21 cellular contexts compared by ENCODE assay signal in genomic region chr2:134325696-134326095, GRCh38.
DNase-seq lines count a peak whose midpoint lies in the region; ATAC-seq and TF ChIP-seq lines count a peak whose summit lies in the region.
"Had no signal": no experiment of that assay in that cellular context is flagged by ENCODE, and none has a peak within 500 bp of the region (broad histone marks: within the 10 kb centered on the region; RNA-seq: fewer than 3 reads in every experiment).

No MANE protein-coding gene starts in this region.

- H3K9ac ChIP-seq in BLaER1 treated with 17β-estradiol and CSF1 and Interleukin-3, amounts not matched to agents 10 nM and 100 nM, result peak overlapping the region in 7 of 11 experiments; percentile 42 to 70 (median 49); a peak in 9 of 22 replicates

- no peak for TF ChIP-seq CTCF in natural killer cell (IDR thresholded peaks at IDR 0.05)

- no peaks in the 10 kb centered on the region for H3K27me3 Mint-ChIP-seq in T-helper 1 cell treated with Interleukin-12 subunit alpha and Interleukin-12 subunit beta and Interleukin-4 antibody, amounts not matched to agents 30 μg/mL and 1 μg/mL, for 36 hours (ENCODE audit: low read depth)
- H3K27me3 Mint-ChIP-seq in activated T-helper 1 cell treated with anti-CD3 and anti-CD28 coated beads, Interleukin-12 subunit alpha, Interleukin-12 subunit beta, Interleukin-2, Interleukin-4 antibody, amounts not matched to agents 30 ng/mL and 10 ng/mL and 1 ng/mL, durations not matched to agents 14 hours and 24 hours and 36 hours (ENCODE audit: insufficient read depth), result no peaks in the 10 kb centered on the region
- no peaks in the 10 kb centered on the region for H3K27me3 Mint-ChIP-seq in natural killer cell (ENCODE audit: low read depth in 2 of 2)
- H3K27me3 Mint-ChIP-seq: naive thymus-derived CD8-positive, alpha-beta T cell had no signal

- peak overlapping the region; percentile 61 to 86 (median 81) for H3K4me2 ChIP-seq in BLaER1 treated with 17β-estradiol and CSF1 and Interleukin-3, amounts not matched to agents 10 nM and 100 nM
- H3K4me2 ChIP-seq: GM23338 had no signal

- peaks cover 24% of the 10 kb centered on the region for H3K36me3 Mint-ChIP-seq in T-helper 1 cell treated with Interleukin-12 subunit alpha and Interleukin-12 subunit beta and Interleukin-4 antibody, amounts not matched to agents 30 μg/mL and 1 μg/mL, for 36 hours (ENCODE audit: low read depth)
- peaks cover 12% of the 10 kb centered on the region for H3K36me3 Mint-ChIP-seq in activated T-helper 1 cell treated with anti-CD3 and anti-CD28 coated beads, Interleukin-12 subunit alpha, Interleukin-12 subunit beta, Interleukin-2, Interleukin-4 antibody, amounts not matched to agents 30 ng/mL and 10 ng/mL and 1 ng/mL, durations not matched to agents 14 hours and 24 hours and 36 hours (ENCODE audit: low read depth)
- H3K36me3 Mint-ChIP-seq in natural killer cell, result no peaks in the 10 kb centered on the region

- H3K9me3 Mint-ChIP-seq in T-helper 1 cell treated with Interleukin-12 subunit alpha and Interleukin-12 subunit beta and Interleukin-4 antibody, amounts not matched to agents 30 μg/mL and 1 μg/mL, for 36 hours, result peaks cover 4% of the 10 kb centered on the region
- H3K9me3 Mint-ChIP-seq in activated T-helper 1 cell treated with anti-CD3 and anti-CD28 coated beads, Interleukin-12 subunit alpha, Interleukin-12 subunit beta, Interleukin-2, Interleukin-4 antibody, amounts not matched to agents 30 ng/mL and 10 ng/mL and 1 ng/mL, durations not matched to agents 14 hours and 24 hours and 36 hours, result no peaks in the 10 kb centered on the region
- H3K9me3 Mint-ChIP-seq in natural killer cell, result no peaks in the 10 kb centered on the region
- H3K9me3 Mint-ChIP-seq: activated naive CD4-positive, alpha-beta T cell treated with anti-CD3 and anti-CD28 coated beads, Interleukin-2, amount 50 U/mL, for 72 hours; naive thymus-derived CD8-positive, alpha-beta T cell had no signal

- peaks cover 6 to 47% (median 40%) of the 10 kb centered on the region in 11 experiments; a peak in 21 of 22 replicates for H3K9me3 ChIP-seq in BLaER1 treated with 17β-estradiol and CSF1 and Interleukin-3, amounts not matched to agents 10 nM and 100 nM (replicated peaks in 1 of 11)
- H3K9me3 ChIP-seq: spleen, tibial artery had no signal

- H3K4me1 Mint-ChIP-seq in T-helper 1 cell treated with Interleukin-12 subunit alpha and Interleukin-12 subunit beta and Interleukin-4 antibody, amounts not matched to agents 30 μg/mL and 1 μg/mL, for 36 hours (ENCODE audit: low read depth), result peaks cover 58% of the 10 kb centered on the region
- peaks cover 58% of the 10 kb centered on the region for H3K4me1 Mint-ChIP-seq in activated T-helper 1 cell treated with anti-CD3 and anti-CD28 coated beads, Interleukin-12 subunit alpha, Interleukin-12 subunit beta, Interleukin-2, Interleukin-4 antibody, amounts not matched to agents 30 ng/mL and 10 ng/mL and 1 ng/mL, durations not matched to agents 14 hours and 24 hours and 36 hours (ENCODE audit: low read depth)
- peaks cover 68 to 70% of the 10 kb centered on the region in 2 donors for H3K4me1 Mint-ChIP-seq in natural killer cell
- H3K4me1 Mint-ChIP-seq: GM23338 had no signal

- peak overlapping the region; percentile 5 for H3K27ac Mint-ChIP-seq in T-helper 1 cell treated with Interleukin-12 subunit alpha and Interleukin-12 subunit beta and Interleukin-4 antibody, amounts not matched to agents 30 μg/mL and 1 μg/mL, for 36 hours
- H3K27ac Mint-ChIP-seq in activated T-helper 1 cell treated with anti-CD3 and anti-CD28 coated beads, Interleukin-12 subunit alpha, Interleukin-12 subunit beta, Interleukin-2, Interleukin-4 antibody, amounts not matched to agents 30 ng/mL and 10 ng/mL and 1 ng/mL, durations not matched to agents 14 hours and 24 hours and 36 hours, result peak overlapping the region; percentile 2
- H3K27ac Mint-ChIP-seq in natural killer cell, result peak overlapping the region; percentile 11 to 57
- H3K27ac Mint-ChIP-seq: activated naive CD4-positive, alpha-beta T cell treated with anti-CD3 and anti-CD28 coated beads, Interleukin-2, amount 50 U/mL, for 72 hours; GM23338; mesothelial cell of epicardium had no signal

- intact Hi-C loops in activated T-helper 1 cell treated with anti-CD3 and anti-CD28 coated beads, Interleukin-12 subunit alpha, Interleukin-12 subunit beta, Interleukin-2, Interleukin-4 antibody, amounts not matched to agents 30 ng/mL and 10 ng/mL and 1 ng/mL, durations not matched to agents 14 hours and 24 hours and 36 hours (cut with micrococcal nuclease), result no loop called here
- intact Hi-C loops in natural killer cell (cut with micrococcal nuclease), result no loop called here

- H3K4me3 ChIP-seq in BLaER1 treated with 17β-estradiol and CSF1 and Interleukin-3, amounts not matched to agents 10 nM and 100 nM, result peak overlapping the region in 1 of 10 experiments; percentile 13; a peak in 2 of 20 replicates
- H3K4me3 ChIP-seq: GM23338, spleen, tibial artery had no signal

- H3K4me3 Mint-ChIP-seq in T-helper 1 cell treated with Interleukin-12 subunit alpha and Interleukin-12 subunit beta and Interleukin-4 antibody, amounts not matched to agents 30 μg/mL and 1 μg/mL, for 36 hours, result peak overlapping the region; percentile 8
- H3K4me3 Mint-ChIP-seq in activated T-helper 1 cell treated with anti-CD3 and anti-CD28 coated beads, Interleukin-12 subunit alpha, Interleukin-12 subunit beta, Interleukin-2, Interleukin-4 antibody, amounts not matched to agents 30 ng/mL and 10 ng/mL and 1 ng/mL, durations not matched to agents 14 hours and 24 hours and 36 hours, result no peak overlapping the region
- peak overlapping the region; percentile 30 for H3K4me3 Mint-ChIP-seq in natural killer cell
- H3K4me3 Mint-ChIP-seq: GM23338, mesothelial cell of epicardium had no signal

- peaks cover 74 to 84% (median 80%) of the 10 kb centered on the region in 10 experiments for H3K4me1 ChIP-seq in BLaER1 treated with 17β-estradiol and CSF1 and Interleukin-3, amounts not matched to agents 10 nM and 100 nM

- H3K27ac ChIP-seq in BLaER1 treated with 17β-estradiol and CSF1 and Interleukin-3, amounts not matched to agents 10 nM and 100 nM, result peak overlapping the region; percentile 69 to 90 (median 81); a peak in 21 of 22 replicates
- H3K27ac ChIP-seq: 22Rv1, tibial artery had no signal

- ATAC-seq in natural killer cell, result no peak
- no peak for ATAC-seq in SK-N-SH treated with all-trans-retinoic acid at 6 μM for 48 hours
- ATAC-seq in GM19397 (IDR thresholded peaks at IDR 0.05; ENCODE audit: unreplicated experiment), result no peak
- ATAC-seq: activated naive CD4-positive, alpha-beta T cell treated with anti-CD3 and anti-CD28 coated beads, Interleukin-2, amount 50 U/mL, for 72 hours; GM23338; left colon had no signal

- H3K36me3 ChIP-seq in BLaER1 treated with 17β-estradiol and CSF1 and Interleukin-3, amounts not matched to agents 10 nM and 100 nM, result peaks cover 38 to 63% (median 49%) of the 10 kb centered on the region in 11 experiments
- H3K36me3 ChIP-seq: tibial artery had no signal

- DNase-seq in T-helper 1 cell (no peak), natural killer cell (no peak), GM03348 (ENCODE audit: low spot score) (no peak)
- no peak for DNase-seq in activated T-helper 1 cell treated with anti-CD3 and anti-CD28 coated beads, Interleukin-12 subunit alpha, Interleukin-12 subunit beta, Interleukin-2, Interleukin-4 antibody, amounts not matched to agents 30 ng/mL and 10 ng/mL and 1 ng/mL, durations not matched to agents 14 hours and 24 hours and 36 hours (ENCODE audit: low spot score)
- DNase-seq: left colon; naive thymus-derived CD8-positive, alpha-beta T cell; NCI-H1436; NCI-H774; spleen; stimulated activated CD4-positive, alpha-beta T cell treated with anti-CD3 and anti-CD28 coated beads, Interleukin-2, amount 100 ng/mL, for 48 hours; stimulated activated naive CD4-positive, alpha-beta T cell; T1000; tibial artery had no signal

- peaks cover 0 to 4% (median 0%) of the 10 kb centered on the region in 11 experiments; a peak in 4 of 22 replicates for H4K20me1 ChIP-seq in BLaER1 treated with 17β-estradiol and CSF1 and Interleukin-3, amounts not matched to agents 10 nM and 100 nM

- H3K27me3 ChIP-seq in BLaER1 treated with 17β-estradiol and CSF1 and Interleukin-3, amounts not matched to agents 10 nM and 100 nM, result no peaks in the 10 kb centered on the region
- H3K27me3 ChIP-seq: spleen, tibial artery had no signal

TF ChIP-seq in SK-N-SH treated with all-trans-retinoic acid at 6 μM for 48 hours, 23 proteins besides CTCF, POLR2A, EP300 and RAD21 (continues in another document):
- TF ChIP-seq CSDC2 (CRISPR knock-in tag; IDR thresholded peaks at IDR 0.05), result no peak
- TF ChIP-seq ISL1 (CRISPR knock-in tag; IDR thresholded peaks at IDR 0.05), result no peak
- TF ChIP-seq TSHZ2 (CRISPR knock-in tag; IDR thresholded peaks at IDR 0.05), result no peak
- no peak for TF ChIP-seq ARNTL (CRISPR knock-in tag; IDR thresholded peaks at IDR 0.05; ENCODE audit: borderline replicate concordance, low read depth)
- no peak for TF ChIP-seq ZFP30 (CRISPR knock-in tag; IDR thresholded peaks at IDR 0.05)
- no peak for TF ChIP-seq BACH2 (CRISPR knock-in tag; IDR thresholded peaks at IDR 0.05; ENCODE audit: borderline replicate concordance)
- TF ChIP-seq OSR1 (CRISPR knock-in tag; IDR thresholded peaks at IDR 0.05), result no peak
- TF ChIP-seq TOX (CRISPR knock-in tag; IDR thresholded peaks at IDR 0.05; ENCODE audit: borderline replicate concordance), result no peak
- TF ChIP-seq ZC3H10 (CRISPR knock-in tag; IDR thresholded peaks at IDR 0.05), result no peak
- no peak for TF ChIP-seq ZNF8 (CRISPR knock-in tag; IDR thresholded peaks at IDR 0.05)
